In genomic region chr2:138956116-138956515, GRCh38 we compare ENCODE assay signal across 16 cellular contexts.
DNase-seq lines count a peak whose midpoint lies in the region; ATAC-seq and TF ChIP-seq lines count a peak whose summit lies in the region.
"Had no signal": no experiment of that assay in that cellular context is flagged by ENCODE, and none has a peak within 500 bp of the region (broad histone marks: within the 10 kb centered on the region; RNA-seq: fewer than 3 reads in every experiment).

No MANE protein-coding gene starts in this region.

- DNase-seq in HT1080 (ENCODE audit: low read depth) (peak; percentile 39), NCI-H146 treated with DMSO at 0.1 percent for 48 hours (lab: John Stamatoyannopoulos, UW; ENCODE audit: unreplicated experiment) (peak; percentile 72), RKO (ENCODE audit: low spot score) (peak; percentile 7), foreskin keratinocyte (peak; percentile 10 to 39), CD1c-positive myeloid dendritic cell (ENCODE audit: extremely low spot score) (no peak), posterior cingulate gyrus (no peak), NCI-H774 (lab: John Stamatoyannopoulos, UW) (no peak)
- DNase-seq: ACHN; CD4-positive, alpha-beta T cell; DMS79 treated with DMSO at 0.1 percent for 48 hours; KG1; NCI-H1048; NCI-H1694; NCI-H510A treated with DMSO at 0.1 percent for 48 hours had no signal

- H3K27me3 ChIP-seq in foreskin keratinocyte, result no peaks in the 10 kb centered on the region

- H3K4me1 ChIP-seq in foreskin keratinocyte, result no peaks in the 10 kb centered on the region

- no peak for TF ChIP-seq CTCF in foreskin keratinocyte (conservative IDR thresholded peaks at IDR 0.05)

- peak; percentile 94 for ATAC-seq in foreskin keratinocyte
- ATAC-seq in HG02840 (IDR thresholded peaks at IDR 0.05; ENCODE audit: low FRiP score, unreplicated experiment), result no peak
- ATAC-seq: HepG2 had no signal

- no peak overlapping the region for H3K27ac ChIP-seq in foreskin keratinocyte

- intact Hi-C loops in posterior cingulate gyrus (cut with DNase I), result no loop called here

Comparison
In these comparisons a context has a peak if more than half of its experiments do, and no peak if none do; other contexts are left out.
1. DNase-seq: peak in HT1080 (single experiment), NCI-H146 treated with DMSO at 0.1 percent for 48 hours (single experiment), RKO (single experiment) and foreskin keratinocyte (2 of 2); none in CD1c-positive myeloid dendritic cell (single experiment), posterior cingulate gyrus (0 of 10) and NCI-H774 (single experiment).